ENCODE assay signal across 8 cellular contexts in genomic region chr1:228379165-228379460, GRCh38. TPM values are rescaled to one million over a fixed set of nuclear protein-coding genes. Genes with fewer than 3 reads are reported as not detected.
DNase-seq lines count a peak whose midpoint lies in the region; ATAC-seq and TF ChIP-seq lines count a peak whose summit lies in the region.

No MANE protein-coding gene starts in this region.

- H3K36me3 ChIP-seq in HCT116 (ENCODE audit: control insufficient read depth in 1 of 2, insufficient read depth in 2 of 2, low read length in 2 of 2), result no peaks in the 10 kb centered on the region
- no peaks in the 10 kb centered on the region for H3K36me3 ChIP-seq in breast epithelium
- H3K36me3 ChIP-seq in left lung, result no peaks in the 10 kb centered on the region
- no peaks in the 10 kb centered on the region for H3K36me3 ChIP-seq in upper lobe of right lung

- no peak for TF ChIP-seq CTCF in AG04449 (IDR thresholded peaks at IDR 0.05; ENCODE audit: insufficient read depth, low read length, missing control alignments)
- no peak for TF ChIP-seq CTCF in HCT116 (IDR thresholded peaks at IDR 0.05 in 2 of 3, conservative IDR thresholded peaks at IDR 0.05 in 1 of 3; ENCODE audit: borderline replicate concordance in 1 of 3, insufficient read depth in 1 of 3, low read depth in 2 of 3, low read length in 2 of 3)
- no peak for TF ChIP-seq CTCF in breast epithelium (IDR thresholded peaks at IDR 0.05)
- TF ChIP-seq CTCF in left lung (IDR thresholded peaks at IDR 0.05), result no peak
- TF ChIP-seq CTCF in upper lobe of right lung (IDR thresholded peaks at IDR 0.05), result no peak

- H3K27ac ChIP-seq in HCT116 (ENCODE audit: low read depth, low read length), result peak overlapping the region; percentile 66
- peak overlapping the region; percentile 58 to 74 for H3K27ac ChIP-seq in breast epithelium
- H3K27ac ChIP-seq in left lung, result peak overlapping the region; percentile 42 to 59
- peak overlapping the region; percentile 11 for H3K27ac ChIP-seq in upper lobe of right lung

- BruUV-seq in HCT116 (replicated peaks; lab: Mats Ljungman, UMichigan), result no TSS peak

- H3K27me3 ChIP-seq in HCT116 (ENCODE audit: insufficient read depth, low read length), result no peaks in the 10 kb centered on the region
- no peaks in the 10 kb centered on the region for H3K27me3 ChIP-seq in breast epithelium
- H3K27me3 ChIP-seq in left lung, result peaks cover 0 to 28% of the 10 kb centered on the region in 2 donors
- no peaks in the 10 kb centered on the region for H3K27me3 ChIP-seq in upper lobe of right lung

- peak overlapping the region; percentile 71 for H3K9ac ChIP-seq in HCT116 (ENCODE audit: low read length)

- ATAC-seq in HCT116, result no peak
- peak; percentile 63 for ATAC-seq in left lung
- ATAC-seq in upper lobe of right lung, result peak; percentile 40
- ATAC-seq in HG02981 (IDR thresholded peaks at IDR 0.05; ENCODE audit: unreplicated experiment), result no peak

- DNase-seq in AG04449 (ENCODE audit: low read depth, low spot score) (no peak), HCT116 (ENCODE audit: low read depth, low spot score) (no peak), breast epithelium (ENCODE audit: low spot score in 2 of 2) (no peak), left lung (peak in 1 of 2 donors; percentile 85), upper lobe of right lung (peak; percentile 73), SKM-1 (lab: John Stamatoyannopoulos, UW; ENCODE audit: unreplicated experiment) (no peak), RKO (ENCODE audit: low spot score) (no peak)

- RAD21 ChIA-PET in HCT116 (lab: Charles Lee; ENCODE audit: low non-redundant PET in 1 of 2, low total read pairs in 2 of 2, uncharacterized antibody in 2 of 2, unreplicated experiment in 2 of 2), result no interaction called here

- no peaks in the 10 kb centered on the region for H4K20me1 ChIP-seq in HCT116 (ENCODE audit: insufficient read depth)

- TF ChIP-seq RAD21 in HCT116 (IDR thresholded peaks at IDR 0.05; ENCODE audit: low read depth), result no peak

- H3K4me3 ChIP-seq in AG04449 (ENCODE audit: low read depth, low read length) (peak overlapping the region; percentile 64), HCT116 (replicated peaks in 1 of 2; ENCODE audit: low read depth in 1 of 2, low read length in 2 of 2) (peak overlapping the region; percentile 58 to 66), breast epithelium (peak overlapping the region; percentile 43 to 80 (median 64)), left lung (peak overlapping the region; percentile 43 to 54), upper lobe of right lung (peak overlapping the region; percentile 56)

- no peaks in the 10 kb centered on the region for H3K9me2 ChIP-seq in HCT116 (ENCODE audit: insufficient read depth)

- H2AFZ ChIP-seq in HCT116 (ENCODE audit: low read depth, low read length, poor library complexity, severe bottlenecking), result no peak overlapping the region

- POLR2A ChIA-PET in AG04449 (lab: Yijun Ruan, JAX) (no interaction called here), HCT116 (lab: Charles Lee) (no interaction called here)

- intact Hi-C loops in HCT116 (cut with micrococcal nuclease), result loop anchor here (2.0 kb wide), 1 partner anchor 136 kb away; no protein-coding TSS in a partner anchor
- intact Hi-C loops in breast epithelium (cut with DNase I; ENCODE audit: low total_unique reads), result no loop called here
- intact Hi-C loops in left lung (cut with DNase I), result no loop called here
- intact Hi-C loops in upper lobe of right lung (cut with DNase I), result no loop called here

- H3K79me2 ChIP-seq in HCT116 (ENCODE audit: insufficient read depth, low read length), result no peaks in the 10 kb centered on the region

- CTCF ChIA-PET in AG04449 (lab: Yijun Ruan, JAX) (no interaction called here), HCT116 (lab: Charles Lee) (no interaction called here)

- H3K4me2 ChIP-seq in HCT116 (ENCODE audit: low read length), result peak overlapping the region; percentile 93

- peaks cover 5 to 18% of the 10 kb centered on the region in 2 experiments for H3K4me1 ChIP-seq in HCT116 (ENCODE audit: control insufficient read depth in 1 of 2, insufficient read depth in 2 of 2, low read length in 2 of 2)
- H3K4me1 ChIP-seq in breast epithelium, result peaks cover 0 to 4% of the 10 kb centered on the region in 2 donors
- peaks cover 0 to 11% of the 10 kb centered on the region in 2 donors for H3K4me1 ChIP-seq in left lung
- H3K4me1 ChIP-seq in upper lobe of right lung, result no peaks in the 10 kb centered on the region

- H3K9me3 ChIP-seq in HCT116 (ENCODE audit: control insufficient read depth in 1 of 2, insufficient read depth in 1 of 2, low read depth in 1 of 2, low read length in 2 of 2), result no peaks in the 10 kb centered on the region
- H3K9me3 ChIP-seq in breast epithelium, result no peaks in the 10 kb centered on the region
- no peaks in the 10 kb centered on the region for H3K9me3 ChIP-seq in left lung
- no peaks in the 10 kb centered on the region for H3K9me3 ChIP-seq in upper lobe of right lung

- no peak for TF ChIP-seq POLR2A in HCT116 (IDR thresholded peaks at IDR 0.05; ENCODE audit: borderline replicate concordance, extremely low read depth, insufficient read depth, insufficient read length)
- TF ChIP-seq POLR2A in breast epithelium (IDR thresholded peaks at IDR 0.05), result no peak

TF ChIP-seq in HCT116, 20 proteins besides CTCF, POLR2A, EP300 and RAD21:
- TF ChIP-seq SP1 (IDR thresholded peaks at IDR 0.05; ENCODE audit: low read depth), result no peak
- TF ChIP-seq ZFX (IDR thresholded peaks at IDR 0.05), result no peak
- TF ChIP-seq YY1 (IDR thresholded peaks at IDR 0.05; ENCODE audit: extremely low read depth, insufficient replicate concordance, low read depth, low read length), result no peak
- TF ChIP-seq CBX3 (IDR thresholded peaks at IDR 0.05; ENCODE audit: low read depth), result no peak
- TF ChIP-seq SRF (IDR thresholded peaks at IDR 0.05; ENCODE audit: low read depth), result no peak
- no peak for TF ChIP-seq CEBPB (IDR thresholded peaks at IDR 0.05; ENCODE audit: low read depth)
- TF ChIP-seq ATF3 (IDR thresholded peaks at IDR 0.05), result no peak
- TF ChIP-seq MAX (IDR thresholded peaks at IDR 0.05), result no peak
- no peak for TF ChIP-seq EGR1 (IDR thresholded peaks at IDR 0.05; ENCODE audit: low read depth)

RNA-seq across cellular contexts. Expression of gene TRIM11, which starts 27.5 kb away (rescaled TPM):
- total RNA-seq in HCT116 (2021; ENCODE audit: unreplicated experiment) (42.5 TPM), breast epithelium (10 to 100 TPM; 17.0 to 17.7 (median 17.3) TPM), left lung (10 to 100 TPM; 21.5 to 27.1 TPM), upper lobe of right lung (22.8 TPM)
- 22.9 and 24.4 TPM in 2 replicates for polyA plus RNA-seq in HCT116 (2012)

RNA-seq across cellular contexts. Expression of gene TRIM17, which starts 37.5 kb away (rescaled TPM):
- not detected for total RNA-seq in HCT116 (2021; ENCODE audit: unreplicated experiment)
- polyA plus RNA-seq in HCT116 (2012), result 0.27 and 0.43 TPM in 2 replicates
- 1 to 10 TPM in 2 of 3 donors, not detected in 1; 7.3 to 9.5 TPM for total RNA-seq in breast epithelium
- 1 to 10 TPM; 1.3 to 2.9 TPM for total RNA-seq in left lung
- 2.6 TPM for total RNA-seq in upper lobe of right lung

Comparison
In these comparisons a context has a peak if more than half of its experiments do, and no peak if none do; other contexts are left out.
1. ATAC-seq: peak in left lung (single experiment) and upper lobe of right lung (single experiment); none in HCT116 (single experiment) and HG02981 (single experiment).
2. H3K27ac ChIP-seq: peak in every context shown above with its lines; median percentile 66 in HCT116; 66 in breast epithelium; 50 in left lung; 11 in upper lobe of right lung.
3. Peak in every context shown above with its lines, with median percentiles within 50 percentile points of each other: H3K4me3 ChIP-seq.